ENCODE assay signal across 8 cellular contexts in the genomic region with DNA sequence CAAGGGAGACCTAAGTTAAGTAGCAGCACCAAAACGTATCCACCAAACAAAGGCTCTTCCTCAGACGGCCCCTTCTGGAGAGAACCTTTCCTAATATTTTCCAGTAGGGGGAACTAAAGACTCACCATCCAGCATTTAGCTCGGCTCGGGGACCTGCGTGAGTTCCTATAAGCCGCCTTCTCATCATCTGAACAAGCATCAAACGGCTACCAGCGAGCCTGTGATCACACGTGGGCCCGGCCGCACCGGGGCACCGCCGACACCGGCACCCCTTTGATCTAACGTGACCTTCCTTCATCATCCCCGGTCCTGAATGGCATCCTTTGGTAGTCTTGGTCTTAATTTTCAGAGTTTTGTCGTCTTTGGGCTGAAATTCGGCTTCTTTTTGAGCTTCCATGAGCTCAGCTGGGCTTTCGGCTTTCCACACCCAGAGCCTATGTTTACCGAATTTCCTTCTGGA. TPM values are rescaled to one million over a fixed set of nuclear protein-coding genes. Genes with fewer than 3 reads are reported as not detected.
DNase-seq lines count a peak whose midpoint lies in the region; ATAC-seq, FAIRE-seq and TF ChIP-seq lines count a peak whose summit lies in the region.

No MANE protein-coding gene starts in this region.

- no peaks in the 10 kb centered on the region for H3K9me3 ChIP-seq in SK-N-MC (ENCODE audit: low read depth, low read length)
- H3K9me3 ChIP-seq in aorta (ENCODE audit: control insufficient read depth, low read length) = no peaks in the 10 kb centered on the region

- peaks cover 21% of the 10 kb centered on the region for H3K27me3 Mint-ChIP-seq in mesothelial cell of epicardium (ENCODE audit: low read depth)

- peak; percentile 90 for ATAC-seq in aorta (ENCODE audit: low FRiP score)

- TF ChIP-seq CTCF in epithelial cell of proximal tubule (conservative IDR thresholded peaks at IDR 0.05; ENCODE audit: low read depth, low read length) (peak; percentile 66), mesothelial cell of epicardium (IDR thresholded peaks at IDR 0.05; ENCODE audit: unreplicated experiment) (peak; percentile 73)

- H3K27ac ChIP-seq in SK-N-MC (no peak overlapping the region; the same call in none of the 2 replicates), aorta (ENCODE audit: low read depth in 1 of 2, low read length in 2 of 2) (no peak overlapping the region)

- H3K4me1 Mint-ChIP-seq in mesothelial cell of epicardium = peaks cover 26% of the 10 kb centered on the region

- H3K36me3 ChIP-seq in SK-N-MC (ENCODE audit: insufficient read depth, low read length) = no peaks in the 10 kb centered on the region
- no peaks in the 10 kb centered on the region for H3K36me3 ChIP-seq in aorta (ENCODE audit: control insufficient read depth in 1 of 2, insufficient read depth in 2 of 2, low read length in 1 of 2)

- peak overlapping the region; percentile 81 for H3K4me3 ChIP-seq in SK-N-MC
- peak overlapping the region; percentile 45 for H3K4me3 ChIP-seq in epithelial cell of proximal tubule (ENCODE audit: low read depth, low read length)
- peak overlapping the region; percentile 12 to 94 for H3K4me3 ChIP-seq in aorta (ENCODE audit: low read length in 2 of 2)

- no peaks in the 10 kb centered on the region for H3K36me3 Mint-ChIP-seq in mesothelial cell of epicardium

- H3K27me3 ChIP-seq in aorta (ENCODE audit: control insufficient read depth in 1 of 2, insufficient read depth in 2 of 2, low read length in 1 of 2) = no peaks in the 10 kb centered on the region

- H3K9me3 Mint-ChIP-seq in mesothelial cell of epicardium = no peaks in the 10 kb centered on the region

- peaks cover 0 to 3% of the 10 kb centered on the region in 2 donors for H3K4me1 ChIP-seq in aorta (ENCODE audit: control insufficient read depth in 1 of 2, insufficient read depth in 2 of 2, low read length in 2 of 2)

- intact Hi-C loops in aorta (cut with DNase I) = loop anchor here (5.0 to 10.0 kb wide), 3 partner anchors 219 to 1609 kb away; no protein-coding TSS in a partner anchor

- WGBS in aorta, 2 donors = 0 to 1% methylated on average over 21 of the region's 21 CpGs

- peak overlapping the region; percentile 90 for H3K27ac Mint-ChIP-seq in mesothelial cell of epicardium

- H3K4me3 Mint-ChIP-seq in mesothelial cell of epicardium = peak overlapping the region; percentile 85

- DNase-seq in AG08396 (ENCODE audit: low spot score) (peak; percentile 80), GM19239 (ENCODE audit: insufficient read length, low spot score) (peak; percentile 2), NCI-H128 (lab: John Stamatoyannopoulos, UW; ENCODE audit: unreplicated experiment) (peak; percentile 68), SK-N-MC (ENCODE audit: low read depth, low spot score) (peak; percentile 85), epithelial cell of proximal tubule (ENCODE audit: low read depth) (peak; percentile 51), mesothelial cell of epicardium (ENCODE audit: low spot score in 2 of 2, unreplicated experiment in 2 of 2) (peak; percentile 57 to 71), aorta (peak in 1 of 2 donors; percentile 71)
- DNase-seq in stimulated activated naive CD4-positive, alpha-beta T cell treated with Interleukin-2 at 50 U/mL for 16 hours (lab: John Stamatoyannopoulos, UW) = no peak

- peak overlapping the region; percentile 59 for H3K9ac ChIP-seq in SK-N-MC (ENCODE audit: insufficient read length)

- FAIRE-seq in GM19239 (lab: Jason Lieb, UNC) = no peak

RNA-seq across cellular contexts. Expression of a gene that starts 1.4 kb away (rescaled TPM):
- total RNA-seq in epithelial cell of proximal tubule (0.07 and 0.52 TPM in 2 replicates), mesothelial cell of epicardium (82.3 to 90.3 TPM (median 82.4 TPM) in 3 replicates), aorta (1 to 10 TPM; 1.0 to 1.3 TPM)
- under 1 TPM; 0.05 to 0.13 TPM for polyA plus RNA-seq in aorta

Comparison
In these comparisons a context has a peak if more than half of its experiments do, and no peak if none do; other contexts are left out.
1. RNA of a gene that starts 1.4 kb away (total RNA-seq): 82.3 to 90.3 TPM in mesothelial cell of epicardium; 1.0 to 1.3 TPM in aorta and 0.07 to 0.52 TPM in epithelial cell of proximal tubule; every median in the first group is over 10 times any median in the second.
2. Peak in every context shown above with its lines, with median percentiles within 50 percentile points of each other: H3K4me3 ChIP-seq.